In genomic region chr5:62681117-62681850, GRCh38 we compare ENCODE assay signal across 30 cellular contexts.
"Had no signal": no experiment of that assay in that cellular context is flagged by ENCODE, and none has a peak within 500 bp of the region (broad histone marks: within the 10 kb centered on the region; RNA-seq: fewer than 3 reads in every experiment).

No MANE protein-coding gene starts in this region.

- DNase-seq: activated CD4-positive, alpha-beta memory T cell treated with anti-CD3 and anti-CD28 coated beads, Interleukin-2, amount 10 ng/mL, durations not matched to agents 7 days and 5 days; activated CD4-positive, alpha-beta T cell treated with anti-CD3 and anti-CD28 coated beads for 1 hour; activated CD4-positive, alpha-beta T cell treated with anti-CD3 and anti-CD28 coated beads for 4 hours; activated CD4-positive, alpha-beta T cell treated with anti-CD3 and anti-CD28 coated beads, Interleukin-2, amount 10 ng/mL, durations not matched to agents 7 days and 5 days; activated CD4-positive, alpha-beta T cell treated with anti-CD3 and anti-CD28 coated beads, Interleukin-2, amount 50 U/mL, for 4 hours; activated CD8-positive, alpha-beta memory T cell treated with anti-CD3 and anti-CD28 coated beads, Interleukin-2, amount 50 U/mL, for 48 hours; activated gamma-delta T cell; activated naive CD4-positive, alpha-beta T cell; activated naive CD4-positive, alpha-beta T cell treated with anti-CD3 and anti-CD28 coated beads, Interleukin-2, amount 10 ng/mL, durations not matched to agents 7 days and 5 days; activated naive CD8-positive, alpha-beta T cell treated with anti-CD3 and anti-CD28 coated beads, Interleukin-2, amount 10 ng/mL, durations not matched to agents 7 days and 5 days; activated T-cell treated with anti-CD3 and anti-CD28 coated beads for 4 hours; activated T-cell treated with anti-CD3 and anti-CD28 coated beads, Interleukin-2, amount 50 U/mL, for 24 hours; activated T-cell treated with anti-CD3 and anti-CD28 coated beads, Interleukin-2, amount 50 U/mL, for 72 hours; caudate nucleus; cortex of kidney; dermis blood vessel endothelial cell; effector CD4-positive, alpha-beta T cell; effector memory CD8-positive, alpha-beta T cell; erythroblast; foreskin keratinocyte; gastrocnemius medialis; glutamatergic neuron; heart left ventricle; T-helper 2 cell had no signal

- H3K4me1 ChIP-seq: ascending aorta, esophagus muscularis mucosa, foreskin keratinocyte, gastrocnemius medialis had no signal

- H3K4me3 ChIP-seq: ascending aorta, esophagus muscularis mucosa, gastrocnemius medialis, heart left ventricle had no signal

- FAIRE-seq: bronchial epithelial cell, colon had no signal

- ATAC-seq: activated naive CD4-positive, alpha-beta T cell treated with anti-CD3 and anti-CD28 coated beads, Interleukin-2, amount 50 U/mL, for 72 hours; activated T-cell treated with anti-CD3 and anti-CD28 coated beads, Interleukin-2, amount 50 U/mL, for 72 hours; effector memory CD8-positive, alpha-beta T cell; foreskin keratinocyte; gastrocnemius medialis; WTC11 had no signal

- H3K27ac ChIP-seq: ascending aorta, esophagus muscularis mucosa, foreskin keratinocyte, gastrocnemius medialis, heart left ventricle had no signal

- H3K27me3 ChIP-seq: ascending aorta, esophagus muscularis mucosa, foreskin keratinocyte, gastrocnemius medialis, heart left ventricle had no signal

- H3K9me3 ChIP-seq: gastrocnemius medialis had no signal

- H3K36me3 ChIP-seq: ascending aorta, esophagus muscularis mucosa, gastrocnemius medialis, heart left ventricle had no signal
